Comparison of ENCODE assay signal across 8 cellular contexts in genomic region chr12:6723607-6724408, GRCh38. TPM values are rescaled to one million over a fixed set of nuclear protein-coding genes. Genes with fewer than 3 reads are reported as not detected.
DNase-seq lines count a peak whose midpoint lies in the region; ATAC-seq and TF ChIP-seq lines count a peak whose summit lies in the region.

COPS7A (plus strand) TSS chr12:6724046; CDS start chr12:6724657, 611 bp downstream.

- peak within 1 kb of the TSS; percentile 84 for H3K27ac ChIP-seq in RWPE1

- DNase-seq in Daoy (ENCODE audit: low read depth) (peak; percentile 99), GOT3 (lab: John Stamatoyannopoulos, UW) (peak; percentile 92), LNCaP clone FGC (ENCODE audit: low read depth) (peak; percentile 99), RWPE1 (ENCODE audit: low spot score) (peak; percentile 97), fibroblast of gingiva (ENCODE audit: low read depth) (peak; percentile 98), naive B cell (peak; percentile 97)

- peaks cover 26% of the 10 kb centered on the region for H3K4me1 Mint-ChIP-seq in activated T-helper 17 cell treated with anti-CD3 and anti-CD28 coated beads, Interleukin-2, amount 50 U/mL, for 72 hours
- peaks cover 20 to 29% (median 21%) of the 10 kb centered on the region in 3 donors for H3K4me1 Mint-ChIP-seq in naive B cell
- H3K4me1 Mint-ChIP-seq in stimulated activated memory B cell treated with anti-CD40 and anti-IgM and Interleukin-4, amounts not matched to agents 10 μg/mL and 1 μg/mL and 100 μg/mL, for 72 hours, result peaks cover 15% of the 10 kb centered on the region

- peak within 1 kb of the TSS; percentile 90 for H3K4me3 Mint-ChIP-seq in activated T-helper 17 cell treated with anti-CD3 and anti-CD28 coated beads, Interleukin-2, amount 50 U/mL, for 72 hours
- peak within 1 kb of the TSS; percentile 81 to 97 (median 94) for H3K4me3 Mint-ChIP-seq in naive B cell
- peak within 1 kb of the TSS; percentile 92 for H3K4me3 Mint-ChIP-seq in stimulated activated memory B cell treated with anti-CD40 and anti-IgM and Interleukin-4, amounts not matched to agents 10 μg/mL and 1 μg/mL and 100 μg/mL, for 72 hours

- peaks cover 33% of the 10 kb centered on the region for H3K36me3 Mint-ChIP-seq in activated T-helper 17 cell treated with anti-CD3 and anti-CD28 coated beads, Interleukin-2, amount 50 U/mL, for 72 hours (ENCODE audit: low read depth)
- H3K36me3 Mint-ChIP-seq in naive B cell, result peaks cover 0 to 8% of the 10 kb centered on the region in 2 donors
- H3K36me3 Mint-ChIP-seq in stimulated activated memory B cell treated with anti-CD40 and anti-IgM and Interleukin-4, amounts not matched to agents 10 μg/mL and 1 μg/mL and 100 μg/mL, for 72 hours, result peaks cover 18% of the 10 kb centered on the region

- CTCF ChIA-PET in RWPE1 (lab: Yijun Ruan, JAX), result interaction anchor here (0.9 to 1.2 kb wide), 3 partner anchors 12 to 56 kb away, joined by 3 read pairs; partner anchors contain the start of gene MLF2

- peak; percentile 34; the same call in 1 of the 2 replicates for TF ChIP-seq CTCF in LNCaP clone FGC (IDR thresholded peaks at IDR 0.05; ENCODE audit: control insufficient read depth, extremely low read depth, insufficient read depth)
- no peak for TF ChIP-seq CTCF in RWPE1 (conservative IDR thresholded peaks at IDR 0.05; ENCODE audit: low read depth)

- H3K4me3 ChIP-seq in LNCaP clone FGC (ENCODE audit: low read depth, low read length), result peak within 1 kb of the TSS; percentile 70

- ATAC-seq in activated T-helper 17 cell treated with anti-CD3 and anti-CD28 coated beads, Interleukin-2, amount 50 U/mL, for 72 hours (replicated peaks), result peak; percentile 95
- peak; percentile 88 to 89 for ATAC-seq in naive B cell (ENCODE audit: low read depth in 2 of 2)
- peak; percentile 99 for ATAC-seq in stimulated activated memory B cell treated with anti-CD40 and anti-IgM and Interleukin-4, amounts not matched to agents 10 μg/mL and 1 μg/mL and 100 μg/mL, for 72 hours

- peak within 1 kb of the TSS; percentile 93 for H3K27ac Mint-ChIP-seq in activated T-helper 17 cell treated with anti-CD3 and anti-CD28 coated beads, Interleukin-2, amount 50 U/mL, for 72 hours
- peak within 1 kb of the TSS; percentile 87 to 99 (median 96) for H3K27ac Mint-ChIP-seq in naive B cell
- H3K27ac Mint-ChIP-seq in stimulated activated memory B cell treated with anti-CD40 and anti-IgM and Interleukin-4, amounts not matched to agents 10 μg/mL and 1 μg/mL and 100 μg/mL, for 72 hours, result peak within 1 kb of the TSS; percentile 90

- peaks cover 3% of the 10 kb centered on the region for H3K9me3 Mint-ChIP-seq in activated T-helper 17 cell treated with anti-CD3 and anti-CD28 coated beads, Interleukin-2, amount 50 U/mL, for 72 hours
- peaks cover 0 to 3% (median 0%) of the 10 kb centered on the region in 7 donors for H3K9me3 Mint-ChIP-seq in naive B cell
- peaks cover 3% of the 10 kb centered on the region for H3K9me3 Mint-ChIP-seq in stimulated activated memory B cell treated with anti-CD40 and anti-IgM and Interleukin-4, amounts not matched to agents 10 μg/mL and 1 μg/mL and 100 μg/mL, for 72 hours

- H3K27me3 Mint-ChIP-seq in activated T-helper 17 cell treated with anti-CD3 and anti-CD28 coated beads, Interleukin-2, amount 50 U/mL, for 72 hours, result no peaks in the 10 kb centered on the region
- H3K27me3 Mint-ChIP-seq in naive B cell, result peaks cover 0 to 4% (median 0%) of the 10 kb centered on the region in 3 donors
- H3K27me3 Mint-ChIP-seq in stimulated activated memory B cell treated with anti-CD40 and anti-IgM and Interleukin-4, amounts not matched to agents 10 μg/mL and 1 μg/mL and 100 μg/mL, for 72 hours, result no peaks in the 10 kb centered on the region

- POLR2A ChIA-PET in RWPE1 (lab: Yijun Ruan, JAX; ENCODE audit: low non-redundant PET), result interaction anchor here (0.6 to 1.4 kb wide), 10 partner anchors 10 to 167 kb away, joined by 3 to 13 read pairs (median 3); partner anchors contain the start of genes CDCA3, USP5 and ZNF384

RNA-seq across cellular contexts. Expression of gene COPS7A, which starts in this region (rescaled TPM):
- total RNA-seq in Daoy (2014; rRNA removed; shearing (Covaris generic)), result 88.4 and 96.6 TPM in 2 replicates
- 10 to 100 TPM; 36.5 to 38.7 TPM for total RNA-seq in activated T-helper 17 cell treated with anti-CD3 and anti-CD28 coated beads, Interleukin-2, amount 50 U/mL, for 72 hours
- 10 to 100 TPM; 26.4 to 43.9 (median 34.4) TPM for polyA plus RNA-seq in naive B cell (ENCODE audit: low read depth in 6 of 6)

Comparison
In these comparisons a context has a peak if more than half of its experiments do, and no peak if none do; other contexts are left out.
1. Peak in every context shown above with its lines: DNase-seq, ATAC-seq, H3K4me3 ChIP-seq and H3K27ac ChIP-seq.